Comparison of ENCODE assay signal across 19 cellular contexts in the genomic region with DNA sequence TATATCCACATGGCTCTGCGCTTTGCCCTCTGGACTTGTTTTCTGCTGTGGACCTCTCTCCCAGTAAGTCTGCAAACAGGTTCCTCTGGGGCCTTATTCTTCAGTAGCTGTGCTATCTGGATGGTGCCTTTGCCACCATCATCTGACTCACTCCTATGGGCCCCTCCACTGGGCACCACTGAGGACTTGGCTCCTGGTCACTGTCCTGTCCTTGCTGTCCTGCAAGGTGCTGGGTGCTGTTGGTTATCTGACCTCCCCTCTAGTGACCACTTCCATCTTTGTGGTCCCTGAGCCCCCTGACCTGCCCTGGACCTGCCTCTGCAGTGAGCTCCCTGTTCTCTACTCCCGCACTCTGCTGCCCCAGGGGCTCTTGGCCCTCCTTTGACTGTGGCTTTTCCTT. TPM values are rescaled to one million over a fixed set of nuclear protein-coding genes. Genes with fewer than 3 reads are reported as not detected.
A peak's percentile ranks its signal among the peaks of the same experiment; 100 is the strongest.
DNase-seq lines count a peak whose midpoint lies in the region; ATAC-seq, FAIRE-seq and TF ChIP-seq lines count a peak whose summit lies in the region.
"Had no signal": no experiment of that assay in that cellular context is flagged by ENCODE, and none has a peak within 500 bp of the region (broad histone marks: within the 10 kb centered on the region; RNA-seq: fewer than 3 reads in every experiment).

No MANE protein-coding gene starts in this region.

- H3K4me1 ChIP-seq in astrocyte (ENCODE audit: insufficient read depth, low read length) (peaks cover 45% of the 10 kb centered on the region), smooth muscle cell (ENCODE audit: low read depth) (peaks cover 6% of the 10 kb centered on the region), HAP-1 (no peaks in the 10 kb centered on the region)

- no peaks in the 10 kb centered on the region for H3F3A ChIP-seq in smooth muscle cell (ENCODE audit: low read depth)

- H3K4me3 Mint-ChIP-seq in activated CD4-positive, alpha-beta T cell treated with anti-CD3 and anti-CD28 coated beads, Interleukin-2, amount 10 ng/mL, durations not matched to agents 7 days and 5 days, result no peak overlapping the region
- H3K4me3 Mint-ChIP-seq in astrocyte (ENCODE audit: unreplicated experiment), result no peak overlapping the region

- CTCF ChIA-PET in activated CD4-positive, alpha-beta T cell treated with anti-CD3 and anti-CD28 coated beads, Interleukin-2, amount 10 ng/mL, durations not matched to agents 7 days and 5 days (lab: Charles Lee), result interaction anchor here (0.9 to 2.9 kb wide), 7 partner anchors 10 to 83 kb away, joined by 3 to 8 read pairs (median 4); no protein-coding TSS in a partner anchor

- peaks cover 10% of the 10 kb centered on the region for H3K9me3 Mint-ChIP-seq in activated CD4-positive, alpha-beta T cell treated with anti-CD3 and anti-CD28 coated beads, Interleukin-2, amount 10 ng/mL, durations not matched to agents 7 days and 5 days
- no peaks in the 10 kb centered on the region for H3K9me3 Mint-ChIP-seq in astrocyte (ENCODE audit: unreplicated experiment)

- POLR2A ChIA-PET in activated CD4-positive, alpha-beta T cell treated with anti-CD3 and anti-CD28 coated beads, Interleukin-2, amount 10 ng/mL, durations not matched to agents 7 days and 5 days (lab: Charles Lee), result no interaction called here

- no peak for ATAC-seq in GM18520 (IDR thresholded peaks at IDR 0.05; ENCODE audit: unreplicated experiment)
- ATAC-seq: HCT116, HepG2, right cardiac atrium had no signal

- no peak for FAIRE-seq in astrocyte (lab: Jason Lieb, UNC)
- FAIRE-seq: HepG2 had no signal

- H3K9ac ChIP-seq in astrocyte (ENCODE audit: low read length) (peak overlapping the region; percentile 77), smooth muscle cell (ENCODE audit: low read depth) (no peak overlapping the region)

- DNase-seq in activated CD4-positive, alpha-beta T cell treated with anti-CD3 and anti-CD28 coated beads, Interleukin-2, amount 10 ng/mL, durations not matched to agents 7 days and 5 days, result no peak
- DNase-seq in activated CD4-positive, alpha-beta T cell treated with anti-CD3 and anti-CD28 coated beads, Interleukin-2, amount 50 U/mL, for 4 hours, result no peak
- DNase-seq in NB4 (ENCODE audit: low read depth) (peak; percentile 19), astrocyte (ENCODE audit: low read depth) (no peak), smooth muscle cell (lab: John Stamatoyannopoulos, UW; ENCODE audit: unreplicated experiment) (no peak), NCI-H2107 treated with DMSO at 0.1 percent for 48 hours (lab: John Stamatoyannopoulos, UW; ENCODE audit: unreplicated experiment) (no peak), HAP-1 (ENCODE audit: low spot score in 2 of 2) (no peak)
- DNase-seq: effector CD8-positive, alpha-beta T cell; hippocampal formation; NCI-H2081; NCI-H526; right cardiac atrium; stimulated activated CD4-positive, alpha-beta T cell treated with anti-CD3 and anti-CD28 coated beads, Interleukin-2, amount 100 ng/mL, for 24 hours; substantia nigra had no signal

- H3K27ac ChIP-seq in astrocyte (ENCODE audit: low read depth, low read length) (peak overlapping the region; percentile 91), smooth muscle cell (ENCODE audit: low read depth) (peak overlapping the region; percentile 86)
- H3K27ac ChIP-seq: cardiac muscle cell, neutrophil had no signal

- peak overlapping the region; percentile 81 for H3K4me2 ChIP-seq in astrocyte (ENCODE audit: low read length)
- peak overlapping the region; percentile 56 for H3K4me2 ChIP-seq in smooth muscle cell

- H3K27me3 ChIP-seq in astrocyte (ENCODE audit: insufficient read depth, low read length) (no peaks in the 10 kb centered on the region), smooth muscle cell (ENCODE audit: low read depth) (peaks cover 25% of the 10 kb centered on the region), HAP-1 (ENCODE audit: low read depth) (peaks cover 25% of the 10 kb centered on the region)

- peaks cover 38% of the 10 kb centered on the region for H3K4me1 Mint-ChIP-seq in activated CD4-positive, alpha-beta T cell treated with anti-CD3 and anti-CD28 coated beads, Interleukin-2, amount 10 ng/mL, durations not matched to agents 7 days and 5 days
- H3K4me1 Mint-ChIP-seq in astrocyte (ENCODE audit: low read depth, unreplicated experiment), result peaks cover 40% of the 10 kb centered on the region

- H3K36me3 ChIP-seq in astrocyte (ENCODE audit: insufficient read depth, low read length) (no peaks in the 10 kb centered on the region), smooth muscle cell (ENCODE audit: low read depth) (no peaks in the 10 kb centered on the region), HAP-1 (replicated peaks) (no peaks in the 10 kb centered on the region)
- H3K36me3 ChIP-seq: cardiac muscle cell, neutrophil had no signal

- H3K4me3 ChIP-seq in NB4 (ENCODE audit: low read depth, low read length) (no peak overlapping the region), astrocyte (ENCODE audit: insufficient read depth, low read depth, low read length) (peak overlapping the region; percentile 12), smooth muscle cell (no peak overlapping the region), HAP-1 (no peak overlapping the region)
- H3K4me3 ChIP-seq: cardiac muscle cell had no signal

- no peak overlapping the region for H2AFZ ChIP-seq in astrocyte (ENCODE audit: low read depth, low read length)
- no peak overlapping the region for H2AFZ ChIP-seq in smooth muscle cell (ENCODE audit: low read depth)

- H3K79me2 ChIP-seq in astrocyte (ENCODE audit: insufficient read depth, low read length) (peaks cover 89% of the 10 kb centered on the region), smooth muscle cell (ENCODE audit: low read depth) (peaks cover 2% of the 10 kb centered on the region)

- no peaks in the 10 kb centered on the region for H3K9me3 ChIP-seq in astrocyte (ENCODE audit: insufficient read depth, low read depth, low read length)
- H3K9me3 ChIP-seq in smooth muscle cell (replicated peaks; ENCODE audit: low read depth), result no peaks in the 10 kb centered on the region
- no peaks in the 10 kb centered on the region for H3K9me3 ChIP-seq in HAP-1
- H3K9me3 ChIP-seq: neutrophil had no signal

- in situ Hi-C loops in HAP-1 (cut with MboI; ENCODE audit: low sequenced_read_pairs), result no loop called here

- WGBS in smooth muscle cell (ENCODE audit: low lambda C conversion rate), result 96% methylated on average over 2 of the region's 2 CpGs

- H3K27ac Mint-ChIP-seq in activated CD4-positive, alpha-beta T cell treated with anti-CD3 and anti-CD28 coated beads, Interleukin-2, amount 10 ng/mL, durations not matched to agents 7 days and 5 days, result peak overlapping the region; percentile 95
- peak overlapping the region; percentile 99 for H3K27ac Mint-ChIP-seq in astrocyte (ENCODE audit: unreplicated experiment)

- H3K36me3 Mint-ChIP-seq in activated CD4-positive, alpha-beta T cell treated with anti-CD3 and anti-CD28 coated beads, Interleukin-2, amount 10 ng/mL, durations not matched to agents 7 days and 5 days (ENCODE audit: low read depth), result peaks cover 14% of the 10 kb centered on the region
- H3K36me3 Mint-ChIP-seq in astrocyte (ENCODE audit: low read depth, unreplicated experiment), result peaks cover 8% of the 10 kb centered on the region

- H3K27me3 Mint-ChIP-seq in activated CD4-positive, alpha-beta T cell treated with anti-CD3 and anti-CD28 coated beads, Interleukin-2, amount 10 ng/mL, durations not matched to agents 7 days and 5 days, result peaks cover 52% of the 10 kb centered on the region
- peaks cover 24% of the 10 kb centered on the region for H3K27me3 Mint-ChIP-seq in astrocyte (ENCODE audit: low read depth, unreplicated experiment)

- TF ChIP-seq CTCF in NB4 (IDR thresholded peaks at IDR 0.05; ENCODE audit: low read depth, low read length) (no peak), astrocyte (IDR thresholded peaks at IDR 0.05; ENCODE audit: insufficient read depth, low read depth, low read length) (no peak), smooth muscle cell (IDR thresholded peaks at IDR 0.05; ENCODE audit: borderline replicate concordance, insufficient read depth, poor library complexity, severe bottlenecking) (no peak)

- H4K20me1 ChIP-seq in astrocyte (ENCODE audit: insufficient read depth, low read length) (peaks cover 17% of the 10 kb centered on the region), smooth muscle cell (ENCODE audit: low read depth) (no peaks in the 10 kb centered on the region)

- TF ChIP-seq POLR2A in NB4 (IDR thresholded peaks at IDR 0.05; ENCODE audit: extremely low read depth, insufficient read length), result no peak

RNA-seq across cellular contexts. Expression of a gene that starts 6.7 kb away (rescaled TPM):
- 1 to 10 TPM; 1.7 to 2.1 TPM for total RNA-seq in activated CD4-positive, alpha-beta T cell treated with anti-CD3 and anti-CD28 coated beads, Interleukin-2, amount 10 ng/mL, durations not matched to agents 7 days and 5 days
- total RNA-seq in astrocyte (7.7 and 8.5 TPM in 2 replicates), smooth muscle cell (5.3 and 8.0 TPM in 2 replicates)
- polyA plus RNA-seq in smooth muscle cell, result 6.6 and 7.2 TPM in 2 replicates
